In genomic region chr12:124408822-124409517, GRCh38 we compare ENCODE assay signal across 24 cellular contexts.
DNase-seq lines count a peak whose midpoint lies in the region; ATAC-seq, FAIRE-seq and TF ChIP-seq lines count a peak whose summit lies in the region.
"Had no signal": no experiment of that assay in that cellular context is flagged by ENCODE, and none has a peak within 500 bp of the region (broad histone marks: within the 10 kb centered on the region; RNA-seq: fewer than 3 reads in every experiment).

No MANE protein-coding gene starts in this region.

- no peak overlapping the region for H2AFZ ChIP-seq in IMR-90 (replicated peaks; ENCODE audit: low read length, poor library complexity)
- no peak overlapping the region for H2AFZ ChIP-seq in trophoblast cell (ENCODE audit: insufficient read depth, low read length, poor library complexity)

- H2BK12ac ChIP-seq in trophoblast cell (ENCODE audit: low read length): no peak overlapping the region

- H3K4me3 ChIP-seq in IMR-90 (ENCODE audit: insufficient read depth, low read depth, low read length): no peak overlapping the region
- no peak overlapping the region for H3K4me3 ChIP-seq in esophagus muscularis mucosa
- peak overlapping the region; percentile 35 for H3K4me3 ChIP-seq in trophoblast cell (ENCODE audit: low read depth, low read length)
- H3K4me3 ChIP-seq in kidney (ENCODE audit: low read length in 2 of 2): no peak overlapping the region
- H3K4me3 ChIP-seq: BLaER1 treated with 17β-estradiol and CSF1 and Interleukin-3, amounts not matched to agents 10 nM and 100 nM; K562; spleen; thoracic aorta had no signal

- CTCF ChIA-PET in IMR-90 (lab: Yijun Ruan, JAX): interaction anchor here (0.6 to 1.7 kb wide), 2 partner anchors 10 to 529 kb away, joined by 3 to 6 read pairs; no protein-coding TSS in a partner anchor

- H3K4me1 ChIP-seq in IMR-90 (ENCODE audit: control insufficient read depth, insufficient read depth, low read length) (peaks cover 29% of the 10 kb centered on the region), esophagus muscularis mucosa (peaks cover 68 to 79% (median 74%) of the 10 kb centered on the region in 4 donors), trophoblast cell (ENCODE audit: control insufficient read depth in 1 of 2, insufficient read depth in 2 of 2, low read length in 2 of 2) (peaks cover 0 to 3% of the 10 kb centered on the region in 2 experiments), kidney (ENCODE audit: control insufficient read depth in 1 of 2, insufficient read depth in 1 of 2, low read depth in 1 of 2, low read length in 2 of 2) (peaks cover 10 to 11% of the 10 kb centered on the region in 2 donors)

- H3K36me3 ChIP-seq in IMR-90 (ENCODE audit: control insufficient read depth, insufficient read depth, low read length): peaks cover 19% of the 10 kb centered on the region; the same call in 1 of the 2 replicates
- peaks cover 0 to 48% (median 17%) of the 10 kb centered on the region in 4 donors for H3K36me3 ChIP-seq in esophagus muscularis mucosa
- peaks cover 37 to 52% of the 10 kb centered on the region in 2 experiments for H3K36me3 ChIP-seq in trophoblast cell (ENCODE audit: control insufficient read depth in 1 of 2, insufficient read depth in 2 of 2, low read length in 2 of 2)
- H3K36me3 ChIP-seq in kidney (ENCODE audit: control insufficient read depth in 1 of 2, insufficient read depth in 2 of 2, low read length in 2 of 2): peaks cover 0 to 6% of the 10 kb centered on the region in 2 donors

- H3K4me2 ChIP-seq in IMR-90 (ENCODE audit: low read depth, low read length): no peak overlapping the region
- H3K4me2 ChIP-seq in trophoblast cell (ENCODE audit: low read length): no peak overlapping the region

- TF ChIP-seq EP300 in esophagus muscularis mucosa (IDR thresholded peaks at IDR 0.05): no peak

- H2BK120ac ChIP-seq in IMR-90 (ENCODE audit: low read depth, low read length) (no peak overlapping the region), trophoblast cell (ENCODE audit: insufficient read depth, low read length, poor library complexity) (no peak overlapping the region)

- no peak overlapping the region for H3K9ac ChIP-seq in IMR-90 (ENCODE audit: low read depth, low read length)
- no peak overlapping the region for H3K9ac ChIP-seq in trophoblast cell (ENCODE audit: low read length)
- no peak overlapping the region for H3K9ac ChIP-seq in kidney (ENCODE audit: low read length in 2 of 2)

- no peaks in the 10 kb centered on the region for H3K79me2 ChIP-seq in trophoblast cell (ENCODE audit: control insufficient read depth, insufficient read depth, low read length, poor library complexity)

- POLR2A ChIA-PET in IMR-90 (lab: Charles Lee; ENCODE audit: unreplicated experiment): interaction anchor here (0.8 kb wide), 1 partner anchor 20 kb away, joined by 10 read pairs; no protein-coding TSS in a partner anchor

- H3K18ac ChIP-seq in IMR-90 (ENCODE audit: low read depth, low read length): no peak overlapping the region
- H3K18ac ChIP-seq in trophoblast cell (ENCODE audit: low read length): no peak overlapping the region

- H2BK5ac ChIP-seq in IMR-90 (ENCODE audit: low read depth, low read length, poor library complexity, severe bottlenecking) (no peak overlapping the region), trophoblast cell (ENCODE audit: low read depth, low read length, poor library complexity) (no peak overlapping the region)

- no peak overlapping the region for H4K12ac ChIP-seq in trophoblast cell (ENCODE audit: low read depth, low read length)

- no peak overlapping the region for H3K23ac ChIP-seq in IMR-90 (ENCODE audit: low read depth, low read length)
- H3K23ac ChIP-seq in trophoblast cell (ENCODE audit: low read length): no peak overlapping the region

- WGBS in IMR-90 (ENCODE audit: extremely low coverage in 2 of 2, insufficient read length in 1 of 2), 2 experiments: 99% methylated on average over 12 of the region's 25 CpGs; no CpG with 5 or more reads in 1 of the 2 experiments
- WGBS in esophagus muscularis mucosa: 80% methylated on average over 23 of the region's 25 CpGs
- WGBS in trophoblast cell (ENCODE audit: extremely low coverage, insufficient coverage, insufficient read length): no CpG with 5 or more reads among the region's 25 CpGs

- peaks cover 16% of the 10 kb centered on the region for H3K9me1 ChIP-seq in IMR-90 (ENCODE audit: insufficient read depth, low read length)

- FAIRE-seq in kidney (lab: Jason Lieb, UNC): no peak
- FAIRE-seq: endometrium, K562, keratinocyte had no signal

- DNase-seq in COLO668 (lab: John Stamatoyannopoulos, UW; ENCODE audit: unreplicated experiment) (peak; percentile 92), IMR-90 (no peak), esophagus muscularis mucosa (ENCODE audit: extremely low spot score) (no peak), trophoblast cell (no peak), kidney (no peak), AG20443 (ENCODE audit: low spot score) (no peak)
- no peak for DNase-seq in activated naive CD4-positive, alpha-beta T cell treated with Interleukin-2 at 50 U/mL for 16 hours
- DNase-seq: activated CD4-positive, alpha-beta T cell treated with anti-CD3 and anti-CD28 coated beads, Interleukin-2, amount 10 ng/mL, durations not matched to agents 24 days and 14 days; activated CD8-positive, alpha-beta memory T cell treated with anti-CD3 and anti-CD28 coated beads, Interleukin-2, amount 10 ng/mL, durations not matched to agents 7 days and 5 days; central memory CD4-positive, alpha-beta T cell; dermis blood vessel endothelial cell; MM.1S; naive B cell; nucleus accumbens; spleen; stimulated activated CD4-positive, alpha-beta T cell treated with anti-CD3 and anti-CD28 coated beads, Interleukin-4, amount 100 ng/mL, for 1 hour; T-helper 17 cell had no signal

- no peak overlapping the region for H3K56ac ChIP-seq in IMR-90 (ENCODE audit: extremely low read depth, insufficient read depth, low read length)

- in situ Hi-C loops in IMR-90 (cut with MboI; ENCODE audit: low sequenced_read_pairs): no loop called here

- H2AK9ac ChIP-seq in IMR-90 (replicated peaks; ENCODE audit: low read depth, low read length, poor library complexity): peak overlapping the region; percentile 50

- no peaks in the 10 kb centered on the region for H3K27me3 ChIP-seq in IMR-90 (ENCODE audit: control insufficient read depth, insufficient read depth, low read length)
- H3K27me3 ChIP-seq in esophagus muscularis mucosa: no peaks in the 10 kb centered on the region
- no peaks in the 10 kb centered on the region for H3K27me3 ChIP-seq in trophoblast cell (ENCODE audit: insufficient read depth, low read length)
- H3K27me3 ChIP-seq: BLaER1 treated with 17β-estradiol and CSF1 and Interleukin-3, amounts not matched to agents 10 nM and 100 nM; spleen had no signal

- H2BK20ac ChIP-seq in IMR-90 (ENCODE audit: low read depth, low read length): no peak overlapping the region

- no peak overlapping the region for H3K14ac ChIP-seq in IMR-90 (replicated peaks; ENCODE audit: low read depth, low read length)
- H3K14ac ChIP-seq in trophoblast cell (ENCODE audit: low read length): no peak overlapping the region

- H3K79me1 ChIP-seq in IMR-90 (ENCODE audit: low read depth in 1 of 2, low read length in 2 of 2) (peaks cover 37 to 91% of the 10 kb centered on the region in 2 experiments), trophoblast cell (ENCODE audit: low read length) (no peaks in the 10 kb centered on the region)

- H3K9me3 ChIP-seq in IMR-90 (ENCODE audit: control insufficient read depth, insufficient read depth, low read length): no peaks in the 10 kb centered on the region
- H3K9me3 ChIP-seq in esophagus muscularis mucosa: no peaks in the 10 kb centered on the region
- no peaks in the 10 kb centered on the region for H3K9me3 ChIP-seq in trophoblast cell (ENCODE audit: insufficient read depth, low read depth, low read length)
- H3K9me3 ChIP-seq in kidney (ENCODE audit: control insufficient read depth in 1 of 2, low read length in 2 of 2): no peaks in the 10 kb centered on the region
- H3K9me3 ChIP-seq: BLaER1 treated with 17β-estradiol and CSF1 and Interleukin-3, amounts not matched to agents 10 nM and 100 nM; spleen; thoracic aorta had no signal

- H3K4ac ChIP-seq in IMR-90 (ENCODE audit: low read depth, low read length) (no peak overlapping the region), trophoblast cell (ENCODE audit: low read depth, low read length) (no peak overlapping the region)

- dilution Hi-C loops in IMR-90 (cut with HindIII; ENCODE audit: low sequenced_read_pairs, unreplicated experiment): no loop called here

- no peak for TF ChIP-seq POLR2A in IMR-90 (IDR thresholded peaks at IDR 0.05; ENCODE audit: low read depth, low read length)
- TF ChIP-seq POLR2A in esophagus muscularis mucosa (IDR thresholded peaks at IDR 0.05; ENCODE audit: low read depth): no peak

- H4K8ac ChIP-seq in IMR-90 (ENCODE audit: low read depth in 2 of 2, low read length in 2 of 2) (no peak overlapping the region), trophoblast cell (ENCODE audit: low read depth, low read length) (no peak overlapping the region)

- intact Hi-C loops in IMR-90 (cut with micrococcal nuclease): no loop called here
- intact Hi-C loops in esophagus muscularis mucosa (cut with DNase I): no loop called here
- intact Hi-C loops in kidney (cut with DNase I): no loop called here

- ATAC-seq in IMR-90 (ENCODE audit: low read depth) (no peak), HG02642 (IDR thresholded peaks at IDR 0.05; ENCODE audit: poor library complexity, unreplicated experiment) (no peak)
- ATAC-seq: activated CD8-positive, alpha-beta memory T cell treated with anti-CD3 and anti-CD28 coated beads, Interleukin-2, amount 10 ng/mL, durations not matched to agents 7 days and 5 days; K562; stimulated activated memory B cell treated with anti-CD40 and anti-IgM and Interleukin-4, amounts not matched to agents 10 μg/mL and 1 μg/mL and 100 μg/mL, for 72 hours; T-helper 17 cell had no signal

- BruUV-seq in IMR-90 (replicated peaks; lab: Mats Ljungman, UMichigan): no TSS peak

- H2BK15ac ChIP-seq in IMR-90 (ENCODE audit: low read depth, low read length): no peak overlapping the region

- H2AK5ac ChIP-seq in IMR-90 (ENCODE audit: low read depth, low read length) (no peak overlapping the region), trophoblast cell (ENCODE audit: low read length) (no peak overlapping the region)

- H4K20me1 ChIP-seq in IMR-90 (ENCODE audit: insufficient read depth, low read length): peaks cover 10% of the 10 kb centered on the region

- H4K91ac ChIP-seq in IMR-90 (ENCODE audit: insufficient read depth, low read depth, low read length): no peak overlapping the region; the same call in 1 of the 2 replicates
- H4K91ac ChIP-seq in trophoblast cell (ENCODE audit: low read depth, low read length): no peak overlapping the region

- no peak for TF ChIP-seq RAD21 in IMR-90 (IDR thresholded peaks at IDR 0.05; ENCODE audit: low read length)

- TF ChIP-seq CTCF in IMR-90 (conservative IDR thresholded peaks at IDR 0.05; ENCODE audit: low read depth, low read length) (no peak), esophagus muscularis mucosa (IDR thresholded peaks at IDR 0.05) (no peak), kidney (IDR thresholded peaks at IDR 0.05; ENCODE audit: borderline replicate concordance, extremely low read depth, insufficient read depth) (no peak)

- H4K5ac ChIP-seq in IMR-90 (ENCODE audit: low read depth, low read length): no peak overlapping the region

- H3K27ac ChIP-seq in IMR-90 (ENCODE audit: insufficient read depth, low read length): no peak overlapping the region
- H3K27ac ChIP-seq in esophagus muscularis mucosa (replicated peaks in 1 of 4): peak overlapping the region; percentile 28 to 96 (median 84)
- no peak overlapping the region for H3K27ac ChIP-seq in trophoblast cell (ENCODE audit: low read depth, low read length)
- H3K27ac ChIP-seq in kidney (ENCODE audit: low read depth in 2 of 2, low read length in 2 of 2): peak overlapping the region in 1 of 2 donors; percentile 51
- H3K27ac ChIP-seq: BLaER1 treated with 17β-estradiol and CSF1 and Interleukin-3, amounts not matched to agents 10 nM and 100 nM; thoracic aorta had no signal

Comparison
In these comparisons a context has a peak if more than half of its experiments do, and no peak if none do; other contexts are left out.
1. H3K27ac ChIP-seq: peak in esophagus muscularis mucosa (4 of 4); none in IMR-90 (single experiment) and trophoblast cell (single experiment).